8 cellular contexts compared by ENCODE assay signal in the genomic region with DNA sequence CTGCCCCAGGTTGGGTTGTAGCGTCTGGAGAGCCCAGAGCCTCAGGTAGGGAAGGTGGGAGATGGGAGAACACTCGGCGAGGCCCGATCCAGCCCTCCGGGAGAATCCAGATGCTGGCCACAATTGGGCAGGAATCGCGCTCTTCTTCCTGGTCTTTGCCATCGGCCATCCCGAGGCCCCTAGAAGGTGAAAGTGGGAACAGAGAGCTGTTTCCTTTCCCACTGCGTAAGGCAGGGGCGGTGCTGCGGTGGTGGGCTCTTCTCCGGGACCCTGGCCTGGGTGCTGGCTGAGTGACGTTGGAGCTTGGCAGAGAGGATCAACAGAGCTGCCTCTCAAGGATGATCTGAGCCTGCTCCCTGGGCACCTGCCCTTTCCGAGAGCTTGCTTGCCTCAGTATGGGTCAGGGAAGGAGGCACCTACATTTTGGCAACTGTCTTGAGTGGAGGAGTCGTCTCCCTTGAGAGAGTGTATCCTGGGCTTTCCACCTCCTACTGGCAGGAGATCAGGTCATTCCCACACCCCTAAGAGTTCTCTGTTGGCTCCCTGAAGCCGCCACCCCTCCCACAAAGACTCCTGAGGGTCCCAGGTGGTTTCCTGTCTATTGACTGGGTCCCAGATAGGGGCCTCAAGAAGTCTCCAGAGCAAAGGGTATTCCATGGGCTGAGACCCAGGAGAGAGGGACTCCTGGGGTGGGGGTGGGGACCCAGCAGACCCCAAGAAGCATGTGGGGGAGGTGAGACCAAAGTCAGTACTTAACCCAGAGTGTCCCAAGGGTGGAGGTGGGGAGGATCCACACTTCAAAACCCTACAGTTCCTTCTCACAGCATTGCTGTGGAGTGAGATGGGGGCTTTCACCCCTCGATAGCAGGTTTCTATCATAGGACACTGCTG. TPM values are rescaled to one million over a fixed set of nuclear protein-coding genes. Genes with fewer than 3 reads are reported as not detected.
DNase-seq lines count a peak whose midpoint lies in the region; ATAC-seq lines count a peak whose summit lies in the region.

No MANE protein-coding gene starts in this region.

- no peaks in the 10 kb centered on the region for H3K9me3 Mint-ChIP-seq in activated T-cell treated with anti-CD3 and anti-CD28 coated beads, Interleukin-2, amount 50 U/mL, for 24 hours
- H3K9me3 Mint-ChIP-seq in activated naive CD8-positive, alpha-beta T cell treated with anti-CD3 and anti-CD28 coated beads, Interleukin-2, amount 50 U/mL, for 24 hours = no peaks in the 10 kb centered on the region

- WGBS in thymus = 3% methylated on average over 18 of the region's 18 CpGs

- peak overlapping the region; percentile 89 for H3K27ac ChIP-seq in thymus (ENCODE audit: low read depth)

- no peak for DNase-seq in activated T-cell treated with anti-CD3 and anti-CD28 coated beads, Interleukin-2, amount 50 U/mL, for 24 hours
- no peak for DNase-seq in activated T-cell treated with anti-CD3 and anti-CD28 coated beads, Interleukin-2, amount 50 U/mL, for 1 hour
- no peak for DNase-seq in activated naive CD8-positive, alpha-beta T cell treated with anti-CD3 and anti-CD28 coated beads, Interleukin-2, amount 50 U/mL, for 24 hours
- DNase-seq in left kidney (ENCODE audit: low read depth, low spot score) (peak; percentile 20), NCI-H187 treated with DMSO at 0.1 percent for 48 hours (lab: John Stamatoyannopoulos, UW) (no peak)

- H3K4me1 ChIP-seq in thymus (ENCODE audit: control insufficient read depth, insufficient read depth, low read length) = peaks cover 33% of the 10 kb centered on the region

- H3K36me3 ChIP-seq in thymus (ENCODE audit: control insufficient read depth, insufficient read depth) = peaks cover 26% of the 10 kb centered on the region

- peak overlapping the region; percentile 86 for H3K4me3 Mint-ChIP-seq in activated T-cell treated with anti-CD3 and anti-CD28 coated beads, Interleukin-2, amount 50 U/mL, for 24 hours
- peak overlapping the region; percentile 90 for H3K4me3 Mint-ChIP-seq in activated naive CD8-positive, alpha-beta T cell treated with anti-CD3 and anti-CD28 coated beads, Interleukin-2, amount 50 U/mL, for 24 hours

- H3K36me3 Mint-ChIP-seq in activated T-cell treated with anti-CD3 and anti-CD28 coated beads, Interleukin-2, amount 50 U/mL, for 24 hours (ENCODE audit: low read depth) = peaks cover 42% of the 10 kb centered on the region
- peaks cover 13% of the 10 kb centered on the region for H3K36me3 Mint-ChIP-seq in activated naive CD8-positive, alpha-beta T cell treated with anti-CD3 and anti-CD28 coated beads, Interleukin-2, amount 50 U/mL, for 24 hours (ENCODE audit: low read depth)

- no peak for ATAC-seq in activated naive CD8-positive, alpha-beta T cell treated with anti-CD3 and anti-CD28 coated beads, Interleukin-2, amount 50 U/mL, for 24 hours
- no peak for ATAC-seq in HG03354 (IDR thresholded peaks at IDR 0.05; ENCODE audit: poor library complexity, severe bottlenecking, unreplicated experiment)
- no peak for ATAC-seq in GM18520 (IDR thresholded peaks at IDR 0.05; ENCODE audit: unreplicated experiment)

- H3K9me3 ChIP-seq in thymus (ENCODE audit: control insufficient read depth) = no peaks in the 10 kb centered on the region

- H3K27me3 ChIP-seq in thymus (ENCODE audit: control insufficient read depth, insufficient read depth) = no peaks in the 10 kb centered on the region

- H3K27me3 Mint-ChIP-seq in activated T-cell treated with anti-CD3 and anti-CD28 coated beads, Interleukin-2, amount 50 U/mL, for 24 hours = no peaks in the 10 kb centered on the region
- no peaks in the 10 kb centered on the region for H3K27me3 Mint-ChIP-seq in activated naive CD8-positive, alpha-beta T cell treated with anti-CD3 and anti-CD28 coated beads, Interleukin-2, amount 50 U/mL, for 24 hours

- peak overlapping the region; percentile 95 for H3K27ac Mint-ChIP-seq in activated T-cell treated with anti-CD3 and anti-CD28 coated beads, Interleukin-2, amount 50 U/mL, for 24 hours
- peak overlapping the region; percentile 87 for H3K27ac Mint-ChIP-seq in activated naive CD8-positive, alpha-beta T cell treated with anti-CD3 and anti-CD28 coated beads, Interleukin-2, amount 50 U/mL, for 24 hours

- peaks cover 53% of the 10 kb centered on the region for H3K4me1 Mint-ChIP-seq in activated T-cell treated with anti-CD3 and anti-CD28 coated beads, Interleukin-2, amount 50 U/mL, for 24 hours (ENCODE audit: low read depth)
- H3K4me1 Mint-ChIP-seq in activated naive CD8-positive, alpha-beta T cell treated with anti-CD3 and anti-CD28 coated beads, Interleukin-2, amount 50 U/mL, for 24 hours = peaks cover 42% of the 10 kb centered on the region

- H3K4me3 ChIP-seq in thymus (ENCODE audit: low read length) = peak overlapping the region; percentile 91

RNA-seq across cellular contexts. Expression of a gene that starts 1.6 kb away (rescaled TPM):
- polyA plus RNA-seq in thymus = 7.0 TPM

RNA-seq across cellular contexts. Expression of a gene that starts 54.9 kb away (rescaled TPM):
- 0.05 TPM for polyA plus RNA-seq in thymus
